In the genomic region with DNA sequence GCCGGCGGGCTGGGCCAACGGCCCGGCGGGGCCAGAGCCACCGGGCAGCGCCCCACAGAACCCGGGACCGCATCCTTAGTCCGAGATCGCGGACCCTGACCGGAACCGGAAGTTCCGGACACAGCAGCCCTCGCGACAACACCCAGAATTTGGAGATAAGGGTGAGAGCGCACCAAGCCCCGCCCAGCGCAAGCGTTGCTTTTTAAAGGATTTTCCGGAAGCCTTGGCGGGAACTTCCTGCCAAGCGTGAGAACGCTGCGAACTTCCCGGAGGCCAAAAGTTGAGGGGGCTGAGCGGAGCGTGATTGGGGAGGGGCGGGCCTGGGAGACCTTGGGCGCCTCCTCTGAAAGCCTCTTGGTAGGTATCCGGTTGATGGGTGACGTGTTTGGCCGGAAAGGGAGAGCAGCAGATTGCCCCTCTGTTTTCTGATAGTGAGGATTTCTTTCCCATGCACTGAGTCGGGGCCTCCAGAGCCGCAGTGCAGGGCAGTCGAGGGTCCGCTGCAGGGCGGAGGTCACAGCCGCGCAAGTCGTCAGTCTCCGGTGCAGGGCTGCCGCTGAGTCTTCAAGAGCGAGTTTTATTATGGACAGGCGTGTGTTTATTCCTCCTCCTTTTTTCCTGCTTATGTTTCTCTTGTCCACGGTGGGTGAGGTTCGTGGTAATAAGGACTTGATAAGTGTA, we compare ENCODE assay signal across 8 cellular contexts. TPM values are rescaled to one million over a fixed set of nuclear protein-coding genes. Genes with fewer than 3 reads are reported as not detected.
A peak's percentile ranks its signal among the peaks of the same experiment; 100 is the strongest.
DNase-seq lines count a peak whose midpoint lies in the region; ATAC-seq, FAIRE-seq and TF ChIP-seq lines count a peak whose summit lies in the region.

Gene MTRF1L (minus strand): TSS at position 97 of the 681 bp plus-strand sequence. CDS start 24 bp downstream, at position 73.

- no peaks in the 10 kb centered on the region for H3K9me3 ChIP-seq in adrenal gland (replicated peaks in 1 of 3)
- H3K9me3 ChIP-seq in heart left ventricle: no peaks in the 10 kb centered on the region

- DNase-seq in GM12891 (ENCODE audit: insufficient read length, low spot score): peak; percentile 66
- DNase-seq in NCI-H1436 (lab: John Stamatoyannopoulos, UW): peak; percentile 95
- DNase-seq in T-helper 1 cell: peak; percentile 68 to 94 (median 71)
- DNase-seq in adrenal gland: peak; percentile 90 to 97 (median 96)
- DNase-seq in heart left ventricle: peak; percentile 94 to 97 (median 95)
- peak; percentile 96 for DNase-seq in pons (ENCODE audit: low spot score)
- DNase-seq in type B pancreatic cell (ENCODE audit: extremely low spot score, unreplicated experiment): peak; percentile 91

- H3K4me3 Mint-ChIP-seq in type B pancreatic cell: peak within 1 kb of the TSS; percentile 95

- peaks cover 4% of the 10 kb centered on the region for H3K36me3 Mint-ChIP-seq in type B pancreatic cell

- peak; percentile 75 for TF ChIP-seq POLR2A in GM12891 (IDR thresholded peaks at IDR 0.05; ENCODE audit: low read depth, low read length)
- TF ChIP-seq POLR2A in adrenal gland (IDR thresholded peaks at IDR 0.05): peak; percentile 67 to 88
- peak; percentile 26 to 82 for TF ChIP-seq POLR2A in heart left ventricle (IDR thresholded peaks at IDR 0.05)

- H3K27ac ChIP-seq in adrenal gland (peak within 1 kb of the TSS; percentile 63 to 92 (median 80)), heart left ventricle (peak within 1 kb of the TSS; percentile 75 to 96 (median 90))

- H3K27me3 Mint-ChIP-seq in type B pancreatic cell: no peaks in the 10 kb centered on the region

- H3K4me1 ChIP-seq in adrenal gland (replicated peaks in 1 of 2): peaks cover 14 to 43% of the 10 kb centered on the region in 2 donors
- H3K4me1 ChIP-seq in heart left ventricle: peaks cover 4 to 58% (median 32%) of the 10 kb centered on the region in 12 donors

- TF ChIP-seq CTCF in adrenal gland (IDR thresholded peaks at IDR 0.05) (no peak), heart left ventricle (IDR thresholded peaks at IDR 0.05) (peak in 1 of 12 donors; percentile 25), type B pancreatic cell (conservative IDR thresholded peaks at IDR 0.05) (no peak)

- intact Hi-C loops in adrenal gland (cut with DNase I): no loop called here
- intact Hi-C loops in heart left ventricle (cut with DNase I): loop anchor here in 3 of 10 donors (1.0 to 2.0 kb wide), 3 partner anchors 18 to 20 kb away; partner anchors contain the start of gene FBXO5 (in 2 of the 3)

- peak within 1 kb of the TSS; percentile 91 for H3K27ac Mint-ChIP-seq in type B pancreatic cell

- H3K27me3 ChIP-seq in adrenal gland (no peaks in the 10 kb centered on the region), heart left ventricle (no peaks in the 10 kb centered on the region)

- H3K36me3 ChIP-seq in adrenal gland (replicated peaks in 1 of 2): peaks cover 0 to 4% of the 10 kb centered on the region in 2 donors
- H3K36me3 ChIP-seq in heart left ventricle: peaks cover 0 to 22% (median 8%) of the 10 kb centered on the region in 9 donors

- WGBS in adrenal gland, 4 donors: 0 to 1% (median 0%) methylated on average over 17 to 48 of the region's 48 CpGs
- whole genome bisulfite sequencing in heart left ventricle, 4 donors: 0 to 1% (median 0%) methylated on average over 32 to 48 of the region's 48 CpGs

- peak within 1 kb of the TSS; percentile 44 to 73 (median 64) for H3K4me3 ChIP-seq in adrenal gland
- H3K4me3 ChIP-seq in heart left ventricle: peak within 1 kb of the TSS; percentile 60 to 89 (median 78)

- peak; percentile 97 for FAIRE-seq in GM12891 (lab: Jason Lieb, UNC)

- peaks cover 26% of the 10 kb centered on the region for H3K4me1 Mint-ChIP-seq in type B pancreatic cell (ENCODE audit: unreplicated experiment)

- no peaks in the 10 kb centered on the region for H3K9me3 Mint-ChIP-seq in type B pancreatic cell

- ATAC-seq in HG02798 (IDR thresholded peaks at IDR 0.05; ENCODE audit: poor library complexity, unreplicated experiment) (peak; percentile 97), heart left ventricle (peak; percentile 97 to 99 (median 98))

TF ChIP-seq in GM12891, 5 proteins besides CTCF, POLR2A, EP300 and RAD21:
- TF ChIP-seq PAX5 (IDR thresholded peaks at IDR 0.05; ENCODE audit: insufficient read depth, low read length, severe bottlenecking) (peak; percentile 22), SPI1 (IDR thresholded peaks at IDR 0.05; ENCODE audit: low read depth, low read length) (0 out of 2 replicates have a peak, but pooled peaks have one; percentile 24), TAF1 (IDR thresholded peaks at IDR 0.05; ENCODE audit: low read depth, low read length) (no peak), POU2F2 (IDR thresholded peaks at IDR 0.05; ENCODE audit: low read depth, low read length) (0 out of 2 replicates have a peak, but pooled peaks have one; percentile 9), POLR2AphosphoS5 (IDR thresholded peaks at IDR 0.05; ENCODE audit: low read depth, low read length) (0 out of 2 replicates have a peak, but pooled peaks have one; percentile 63)

RNA-seq across cellular contexts. Expression of gene MTRF1L, which starts in this region (rescaled TPM):
- polyA plus RNA-seq in GM12891 (2012; ENCODE audit: low read depth, missing spikeins): 9.6 TPM
- 10 to 100 TPM in 7 of 8 donors, 1 to 10 TPM in 1; 9.8 to 27.3 (median 18.0) TPM for total RNA-seq in adrenal gland
- polyA plus RNA-seq in adrenal gland: 10 to 100 TPM in 1 of 3 donors, 1 to 10 TPM in 2; 9.0 to 33.7 (median 9.5) TPM
- total RNA-seq in heart left ventricle: 10 to 100 TPM; 17.0 to 33.0 (median 22.7) TPM
- 10 to 100 TPM; 14.8 to 24.3 TPM for polyA plus RNA-seq in heart left ventricle
- 17.3 and 18.8 TPM in 2 replicates for total RNA-seq in type B pancreatic cell (ENCODE audit: low replicate concordance)

Comparison
In these comparisons a context has a peak if more than half of its experiments do, and no peak if none do; other contexts are left out.
1. Peak in every context shown above with its lines: DNase-seq, ATAC-seq, H3K4me3 ChIP-seq and H3K27ac ChIP-seq.